9 cellular contexts compared by ENCODE assay signal in genomic region chr5:98750693-98751092, GRCh38. TPM values are rescaled to one million over a fixed set of nuclear protein-coding genes. Genes with fewer than 3 reads are reported as not detected.
DNase-seq lines count a peak whose midpoint lies in the region; ATAC-seq and TF ChIP-seq lines count a peak whose summit lies in the region.
"Had no signal": no experiment of that assay in that cellular context is flagged by ENCODE, and none has a peak within 500 bp of the region (broad histone marks: within the 10 kb centered on the region; RNA-seq: fewer than 3 reads in every experiment).

No MANE protein-coding gene starts in this region.

- no peak overlapping the region for H3K27ac Mint-ChIP-seq in endothelial cell (ENCODE audit: unreplicated experiment)
- H3K27ac Mint-ChIP-seq: activated naive CD8-positive, alpha-beta T cell treated with anti-CD3 and anti-CD28 coated beads, Interleukin-2, amount 10 ng/mL, durations not matched to agents 7 days and 5 days had no signal

- no peaks in the 10 kb centered on the region for H3K4me1 ChIP-seq in gastrocnemius medialis

- H3K36me3 ChIP-seq in gastrocnemius medialis: no peaks in the 10 kb centered on the region

- TF ChIP-seq POLR2A in gastrocnemius medialis (IDR thresholded peaks at IDR 0.05): no peak

- in situ Hi-C loops in gastrocnemius medialis (cut with MboI; ENCODE audit: low sequenced_read_pairs in 4 of 4): loop anchor here in 1 of 4 donors (25.0 kb wide), 1 partner anchor 1563 kb away; the partner anchor contains the start of gene RIOK2

- H3K4me3 ChIP-seq in gastrocnemius medialis: no peak overlapping the region

- no peaks in the 10 kb centered on the region for H3K9me3 ChIP-seq in gastrocnemius medialis

- intact Hi-C loops in gastrocnemius medialis (cut with DNase I; ENCODE audit: low total_unique reads): no loop called here

- no peak overlapping the region for H3K27ac ChIP-seq in gastrocnemius medialis

- no peaks in the 10 kb centered on the region for H3K27me3 Mint-ChIP-seq in endothelial cell (ENCODE audit: unreplicated experiment)

- H3K27me3 ChIP-seq in gastrocnemius medialis: no peaks in the 10 kb centered on the region

- ATAC-seq in GM19463 (IDR thresholded peaks at IDR 0.05; ENCODE audit: unreplicated experiment): peak; percentile 80
- no peak for ATAC-seq in gastrocnemius medialis
- ATAC-seq in HG02970 (IDR thresholded peaks at IDR 0.05; ENCODE audit: low FRiP score, unreplicated experiment): no peak
- ATAC-seq in omental fat pad (ENCODE audit: low FRiP score): no peak

- no peaks in the 10 kb centered on the region for H3K9me3 Mint-ChIP-seq in endothelial cell (ENCODE audit: unreplicated experiment)

- TF ChIP-seq CTCF in endothelial cell (IDR thresholded peaks at IDR 0.05; ENCODE audit: unreplicated experiment) (peak; percentile 47), gastrocnemius medialis (IDR thresholded peaks at IDR 0.05 in 4 of 5, conservative IDR thresholded peaks at IDR 0.05 in 1 of 5) (no peak), omental fat pad (IDR thresholded peaks at IDR 0.05) (no peak)

- peaks cover 10% of the 10 kb centered on the region for H3K4me1 Mint-ChIP-seq in endothelial cell (ENCODE audit: unreplicated experiment)
- H3K4me1 Mint-ChIP-seq: activated naive CD8-positive, alpha-beta T cell treated with anti-CD3 and anti-CD28 coated beads, Interleukin-2, amount 10 ng/mL, durations not matched to agents 7 days and 5 days had no signal

- peak; percentile 1 for DNase-seq in DMS114 treated with DMSO at 0.1 percent for 48 hours (lab: John Stamatoyannopoulos, UW; ENCODE audit: unreplicated experiment)
- peak; percentile 42 to 51 for DNase-seq in Kasumi-1 (lab: John Stamatoyannopoulos, UW)
- peak; percentile 21 for DNase-seq in endothelial cell (ENCODE audit: low spot score)
- DNase-seq in NCI-H2081 (lab: John Stamatoyannopoulos, UW): no peak
- no peak for DNase-seq in gastrocnemius medialis
- DNase-seq in omental fat pad (ENCODE audit: low spot score): no peak
- DNase-seq: activated naive CD8-positive, alpha-beta T cell treated with anti-CD3 and anti-CD28 coated beads, Interleukin-2, amount 10 ng/mL, durations not matched to agents 7 days and 5 days had no signal

- H3K4me3 Mint-ChIP-seq in endothelial cell (ENCODE audit: unreplicated experiment): no peak overlapping the region
- H3K4me3 Mint-ChIP-seq: activated naive CD8-positive, alpha-beta T cell treated with anti-CD3 and anti-CD28 coated beads, Interleukin-2, amount 10 ng/mL, durations not matched to agents 7 days and 5 days had no signal

- no peaks in the 10 kb centered on the region for H3K36me3 Mint-ChIP-seq in endothelial cell (ENCODE audit: low read depth, unreplicated experiment)
- H3K36me3 Mint-ChIP-seq: activated naive CD8-positive, alpha-beta T cell treated with anti-CD3 and anti-CD28 coated beads, Interleukin-2, amount 10 ng/mL, durations not matched to agents 7 days and 5 days had no signal

RNA-seq across cellular contexts. Expression of gene RGMB, which starts 22.8 kb away (rescaled TPM):
- total RNA-seq in endothelial cell (ENCODE audit: unreplicated experiment): 24.5 TPM
- 10 to 100 TPM; 11.2 to 57.8 (median 25.9) TPM for total RNA-seq in gastrocnemius medialis
- 10 to 100 TPM; 15.0 to 28.5 (median 21.3) TPM for total RNA-seq in omental fat pad

Comparison
In these comparisons a context has a peak if more than half of its experiments do, and no peak if none do; other contexts are left out.
1. DNase-seq: peak in DMS114 treated with DMSO at 0.1 percent for 48 hours (single experiment), Kasumi-1 (2 of 2) and endothelial cell (single experiment); none in NCI-H2081 (0 of 2), gastrocnemius medialis (0 of 2) and omental fat pad (single experiment).